In genomic region chr11:352456-353180, GRCh38 we compare ENCODE assay signal across 9 cellular contexts. TPM values are rescaled to one million over a fixed set of nuclear protein-coding genes. Genes with fewer than 3 reads are reported as not detected.
DNase-seq lines count a peak whose midpoint lies in the region; ATAC-seq and TF ChIP-seq lines count a peak whose summit lies in the region.
"Had no signal": no experiment of that assay in that cellular context is flagged by ENCODE, and none has a peak within 500 bp of the region (broad histone marks: within the 10 kb centered on the region; RNA-seq: fewer than 3 reads in every experiment).

No MANE protein-coding gene starts in this region.

- no peak for DNase-seq in activated naive CD4-positive, alpha-beta T cell treated with Interleukin-2 at 50 U/mL for 16 hours
- DNase-seq in upper lobe of left lung: no peak
- no peak for DNase-seq in GF-D8 (lab: John Stamatoyannopoulos, UW)
- no peak for DNase-seq in activated CD4-positive, alpha-beta T cell treated with anti-CD3 and anti-CD28 coated beads, Interleukin-2, amount 50 U/mL, for 1 hour

- no peaks in the 10 kb centered on the region for H3K9me3 Mint-ChIP-seq in activated naive CD4-positive, alpha-beta T cell treated with anti-CD3 and anti-CD28 coated beads, Interleukin-2, amount 50 U/mL, for 24 hours
- H3K9me3 Mint-ChIP-seq in dendritic cell treated with granulocyte-macrophage colony-stimulating factor and Interleukin-4, amounts not matched to agents 40 ng/mL and 50 ng/mL, for 4 days: no peaks in the 10 kb centered on the region
- H3K9me3 Mint-ChIP-seq in nephron: no peaks in the 10 kb centered on the region
- H3K9me3 Mint-ChIP-seq: CD14-positive monocyte had no signal

- peaks cover 45% of the 10 kb centered on the region for H3K4me1 Mint-ChIP-seq in activated naive CD4-positive, alpha-beta T cell treated with anti-CD3 and anti-CD28 coated beads, Interleukin-2, amount 50 U/mL, for 24 hours
- H3K4me1 Mint-ChIP-seq in dendritic cell treated with granulocyte-macrophage colony-stimulating factor and Interleukin-4, amounts not matched to agents 40 ng/mL and 50 ng/mL, for 4 days (ENCODE audit: low read depth): peaks cover 43% of the 10 kb centered on the region
- H3K4me1 Mint-ChIP-seq in nephron: peaks cover 42% of the 10 kb centered on the region

- TF ChIP-seq CTCF in nephron (IDR thresholded peaks at IDR 0.05; ENCODE audit: unreplicated experiment in 3 of 3) (no peak), upper lobe of left lung (IDR thresholded peaks at IDR 0.05) (no peak)

- peak overlapping the region; percentile 73 for H3K27ac Mint-ChIP-seq in activated naive CD4-positive, alpha-beta T cell treated with anti-CD3 and anti-CD28 coated beads, Interleukin-2, amount 50 U/mL, for 24 hours
- peak overlapping the region; percentile 1 for H3K27ac Mint-ChIP-seq in dendritic cell treated with granulocyte-macrophage colony-stimulating factor and Interleukin-4, amounts not matched to agents 40 ng/mL and 50 ng/mL, for 4 days
- peak overlapping the region in 2 of 3 experiments; percentile 99 to 100 for H3K27ac Mint-ChIP-seq in nephron

- intact Hi-C loops in dendritic cell treated with granulocyte-macrophage colony-stimulating factor and Interleukin-4, amounts not matched to agents 40 ng/mL and 50 ng/mL, for 4 days (cut with micrococcal nuclease): loop anchor here (5.0 kb wide), 1 partner anchor 40 kb away; the partner anchor contains the start of gene IFITM1

- no peaks in the 10 kb centered on the region for H3K27me3 ChIP-seq in upper lobe of left lung

- H3K4me3 ChIP-seq in upper lobe of left lung: no peak overlapping the region

- H3K27ac ChIP-seq in upper lobe of left lung: peak overlapping the region; percentile 98 to 100 (median 98)

- WGBS in upper lobe of left lung, 2 donors: 87 to 88% methylated on average over 12 of the region's 12 CpGs

- TF ChIP-seq EP300 in upper lobe of left lung (IDR thresholded peaks at IDR 0.05): no peak

- H3K36me3 Mint-ChIP-seq in activated naive CD4-positive, alpha-beta T cell treated with anti-CD3 and anti-CD28 coated beads, Interleukin-2, amount 50 U/mL, for 24 hours: no peaks in the 10 kb centered on the region
- H3K36me3 Mint-ChIP-seq in dendritic cell treated with granulocyte-macrophage colony-stimulating factor and Interleukin-4, amounts not matched to agents 40 ng/mL and 50 ng/mL, for 4 days (ENCODE audit: low read depth): no peaks in the 10 kb centered on the region
- H3K36me3 Mint-ChIP-seq in nephron (ENCODE audit: low read depth): no peaks in the 10 kb centered on the region
- H3K36me3 Mint-ChIP-seq: CD14-positive monocyte had no signal

- no peaks in the 10 kb centered on the region for H3K36me3 ChIP-seq in upper lobe of left lung

- no peaks in the 10 kb centered on the region for H3K9me3 ChIP-seq in upper lobe of left lung

- ATAC-seq in upper lobe of left lung (ENCODE audit: low FRiP score in 2 of 2) (no peak), SK-N-SH treated with all-trans-retinoic acid at 6 μM for 48 hours (no peak)

- no peak overlapping the region for H3K4me3 Mint-ChIP-seq in activated naive CD4-positive, alpha-beta T cell treated with anti-CD3 and anti-CD28 coated beads, Interleukin-2, amount 50 U/mL, for 24 hours
- no peak overlapping the region for H3K4me3 Mint-ChIP-seq in dendritic cell treated with granulocyte-macrophage colony-stimulating factor and Interleukin-4, amounts not matched to agents 40 ng/mL and 50 ng/mL, for 4 days
- H3K4me3 Mint-ChIP-seq in nephron: peak overlapping the region in 1 of 3 experiments; percentile 8

- peaks cover 26 to 33% (median 28%) of the 10 kb centered on the region in 4 donors for H3K4me1 ChIP-seq in upper lobe of left lung

- H3K27me3 Mint-ChIP-seq in activated naive CD4-positive, alpha-beta T cell treated with anti-CD3 and anti-CD28 coated beads, Interleukin-2, amount 50 U/mL, for 24 hours: no peaks in the 10 kb centered on the region
- peaks cover 59% of the 10 kb centered on the region for H3K27me3 Mint-ChIP-seq in dendritic cell treated with granulocyte-macrophage colony-stimulating factor and Interleukin-4, amounts not matched to agents 40 ng/mL and 50 ng/mL, for 4 days
- no peaks in the 10 kb centered on the region for H3K27me3 Mint-ChIP-seq in nephron (ENCODE audit: low read depth)

- TF ChIP-seq POLR2A in upper lobe of left lung (IDR thresholded peaks at IDR 0.05): no peak

TF ChIP-seq in SK-N-SH treated with all-trans-retinoic acid at 6 μM for 48 hours, 23 proteins besides CTCF, POLR2A, EP300 and RAD21:
- no peak for TF ChIP-seq ARNTL (CRISPR knock-in tag; IDR thresholded peaks at IDR 0.05; ENCODE audit: borderline replicate concordance, low read depth)
- no peak for TF ChIP-seq ZC3H10 (CRISPR knock-in tag; IDR thresholded peaks at IDR 0.05)
- no peak for TF ChIP-seq CSRNP3 (CRISPR knock-in tag; IDR thresholded peaks at IDR 0.05)
- no peak for TF ChIP-seq ISL1 (CRISPR knock-in tag; IDR thresholded peaks at IDR 0.05)
- no peak for TF ChIP-seq SNAI2 (CRISPR knock-in tag; IDR thresholded peaks at IDR 0.05)
- TF ChIP-seq CSDC2 (CRISPR knock-in tag; IDR thresholded peaks at IDR 0.05): no peak
- TF ChIP-seq ZNF565 (CRISPR knock-in tag; conservative IDR thresholded peaks at IDR 0.05; ENCODE audit: low read depth): no peak
- no peak for TF ChIP-seq BACH2 (CRISPR knock-in tag; IDR thresholded peaks at IDR 0.05; ENCODE audit: borderline replicate concordance)
- no peak for TF ChIP-seq TCF4 (CRISPR knock-in tag; IDR thresholded peaks at IDR 0.05; ENCODE audit: borderline replicate concordance)
- TF ChIP-seq OSR1 (CRISPR knock-in tag; IDR thresholded peaks at IDR 0.05): no peak
- no peak for TF ChIP-seq PPARA (CRISPR knock-in tag; IDR thresholded peaks at IDR 0.05; ENCODE audit: borderline replicate concordance)
- TF ChIP-seq ZFP30 (CRISPR knock-in tag; IDR thresholded peaks at IDR 0.05): no peak
- no peak for TF ChIP-seq GLIS3 (CRISPR knock-in tag; IDR thresholded peaks at IDR 0.05)
- TF ChIP-seq ZNF70 (CRISPR knock-in tag; IDR thresholded peaks at IDR 0.05): no peak

RNA-seq across cellular contexts. Expression of gene B4GALNT4, which starts 16.7 kb away (rescaled TPM):
- 1 to 10 TPM in 1 of 6 donors, under 1 TPM in 4, not detected in 1; 0.23 to 2.1 (median 0.54) TPM for total RNA-seq in upper lobe of left lung

RNA-seq across cellular contexts. Expression of gene IFITM3, which starts 32.0 kb away (rescaled TPM):
- total RNA-seq in upper lobe of left lung: 100 to 1,000 TPM; 132 to 860 (median 360) TPM

RNA-seq across cellular contexts. Expression of gene IFITM1, which starts 38.8 kb away (rescaled TPM):
- 100 to 1,000 TPM in 1 of 6 donors, 10 to 100 TPM in 5; 16.8 to 119 (median 74.5) TPM for total RNA-seq in upper lobe of left lung

RNA-seq across cellular contexts. Expression of gene PKP3, which starts 41.4 kb away (rescaled TPM):
- 10 to 100 TPM; 33.4 to 86.3 (median 55.2) TPM for total RNA-seq in upper lobe of left lung

RNA-seq across cellular contexts. Expression of gene IFITM2, which starts 45.0 kb away (rescaled TPM):
- 100 to 1,000 TPM; 113 to 704 (median 271) TPM for total RNA-seq in upper lobe of left lung

Comparison
In these comparisons a context has a peak if more than half of its experiments do, and no peak if none do; other contexts are left out.
1. H3K27ac Mint-ChIP-seq: peak in every context shown above with its lines; median percentile 100 in nephron; 73 in activated naive CD4-positive, alpha-beta T cell treated with anti-CD3 and anti-CD28 coated beads, Interleukin-2, amount 50 U/mL, for 24 hours; 1 in dendritic cell treated with granulocyte-macrophage colony-stimulating factor and Interleukin-4, amounts not matched to agents 40 ng/mL and 50 ng/mL, for 4 days.